Comparison of ENCODE assay signal across 12 cellular contexts in the genomic region with DNA sequence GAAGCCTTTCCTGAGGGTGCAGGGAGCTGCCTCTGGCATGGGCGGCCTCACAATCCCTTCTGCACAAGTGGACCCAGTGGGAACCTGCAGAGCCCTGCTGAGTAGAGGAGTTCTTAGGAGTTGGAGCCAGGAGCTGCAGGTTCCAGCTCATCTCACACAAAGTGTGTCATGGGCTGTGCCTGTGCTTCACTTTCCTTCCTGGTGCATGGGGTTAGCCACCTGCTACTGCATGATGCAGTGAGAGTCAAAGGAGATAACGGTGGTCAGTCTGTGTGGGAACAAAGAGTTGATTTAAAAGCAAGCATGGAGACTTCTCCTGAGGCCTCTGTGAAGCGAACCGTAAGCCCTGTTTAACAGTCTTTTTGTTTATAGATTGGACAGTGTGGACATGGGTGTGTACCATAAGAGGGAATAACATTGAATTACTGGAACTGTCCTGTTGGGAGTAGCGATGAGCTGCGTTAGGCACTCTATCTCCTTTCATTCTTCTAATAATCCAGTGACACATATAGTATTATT.
A peak's percentile ranks its signal among the peaks of the same experiment; 100 is the strongest.
DNase-seq lines count a peak whose midpoint lies in the region; ATAC-seq, FAIRE-seq and TF ChIP-seq lines count a peak whose summit lies in the region.
"Had no signal": no experiment of that assay in that cellular context is flagged by ENCODE, and none has a peak within 500 bp of the region (broad histone marks: within the 10 kb centered on the region; RNA-seq: fewer than 3 reads in every experiment).

No MANE protein-coding gene starts in this region.

- peak; percentile 19 for ATAC-seq in GM12878
- peak; percentile 28 for ATAC-seq in naive thymus-derived CD4-positive, alpha-beta T cell
- ATAC-seq in HG02759 (IDR thresholded peaks at IDR 0.05; ENCODE audit: unreplicated experiment) = no peak
- ATAC-seq: lower lobe of right lung had no signal

- no peaks in the 10 kb centered on the region for H3K36me3 Mint-ChIP-seq in naive thymus-derived CD4-positive, alpha-beta T cell

- no peaks in the 10 kb centered on the region for H3K27me3 ChIP-seq in GM12878 (replicated peaks in 1 of 2; ENCODE audit: control insufficient read depth in 2 of 2, insufficient read depth in 2 of 2, low read length in 1 of 2)
- no peaks in the 10 kb centered on the region for H3K27me3 ChIP-seq in naive thymus-derived CD4-positive, alpha-beta T cell (ENCODE audit: control insufficient read depth in 2 of 2, insufficient read depth in 2 of 2, low read length in 2 of 2)

- H3K4me1 ChIP-seq in GM12878 (ENCODE audit: control insufficient read depth, insufficient read depth, low read length) = peaks cover 5% of the 10 kb centered on the region; the same call in 1 of the 2 replicates
- no peaks in the 10 kb centered on the region for H3K4me1 ChIP-seq in naive thymus-derived CD4-positive, alpha-beta T cell (ENCODE audit: control insufficient read depth in 2 of 2, insufficient read depth in 2 of 2, low read length in 2 of 2)
- H3K4me1 ChIP-seq: lower lobe of right lung had no signal

- in situ Hi-C loops in GM12878 (cut with MboI) = no loop called here

- no peak for TF ChIP-seq POLR2A in GM12878 (IDR thresholded peaks at IDR 0.05; ENCODE audit: low read depth, low read length)

- H3K9me3 Mint-ChIP-seq in naive thymus-derived CD4-positive, alpha-beta T cell = no peaks in the 10 kb centered on the region

- no peak overlapping the region for H2AFZ ChIP-seq in GM12878 (ENCODE audit: control insufficient read depth, low read depth, low read length)

- SMC1A ChIA-PET in GM12878 (lab: Charles Lee; ENCODE audit: uncharacterized antibody, unreplicated experiment) = no interaction called here

- intact Hi-C loops in GM12878 (cut with micrococcal nuclease; ENCODE audit: unreplicated experiment) = loop anchor here (2.0 to 5.0 kb wide), 2 partner anchors 89 to 216 kb away; no protein-coding TSS in a partner anchor
- intact Hi-C loops in naive thymus-derived CD4-positive, alpha-beta T cell (cut with micrococcal nuclease) = loop anchor here (2.0 to 10.0 kb wide), 2 partner anchors 178 to 216 kb away; no protein-coding TSS in a partner anchor

- CTCF ChIA-PET in GM12878 (lab: Yijun Ruan, JAX) = interaction anchor here (1.0 to 4.4 kb wide), 5 partner anchors 12 to 217 kb away, joined by 3 to 51 read pairs (median 6); no protein-coding TSS in a partner anchor
- CTCF ChIA-PET in naive thymus-derived CD4-positive, alpha-beta T cell (lab: Charles Lee) = interaction anchor here (0.7 kb wide), 1 partner anchor 217 kb away, joined by 3 read pairs; no protein-coding TSS in a partner anchor

- H3K4me3 Mint-ChIP-seq in naive thymus-derived CD4-positive, alpha-beta T cell = no peak overlapping the region

- no peak overlapping the region for H3K9ac ChIP-seq in GM12878 (ENCODE audit: control insufficient read depth, insufficient read depth, low read length)

- TF ChIP-seq RAD21 in GM12878 (IDR thresholded peaks at IDR 0.05; ENCODE audit: insufficient read depth, low read depth, low read length) = no peak

- DNase-seq in NCI-H524 (lab: John Stamatoyannopoulos, UW) = peak; percentile 14 to 55
- DNase-seq in NCI-H524 treated with DMSO at 0.1 percent for 48 hours (lab: John Stamatoyannopoulos, UW) = no peak
- no peak for DNase-seq in HFF-Myc (ENCODE audit: extremely low read depth, low read depth)
- DNase-seq in GM12878 (ENCODE audit: low read depth, low spot score) = no peak
- peak in 1 of 9 donors; percentile 22 for DNase-seq in naive thymus-derived CD4-positive, alpha-beta T cell
- DNase-seq in NCI-H2227 (lab: John Stamatoyannopoulos, UW; ENCODE audit: unreplicated experiment) = no peak
- no peak for DNase-seq in cortex of kidney (lab: John Stamatoyannopoulos, UW)
- DNase-seq: H7, lower lobe of right lung, NCI-H1092, T1000 had no signal

- no peak for TF ChIP-seq EP300 in GM12878 (IDR thresholded peaks at IDR 0.05; ENCODE audit: borderline replicate concordance in 1 of 2, control insufficient read depth in 1 of 2, low read depth in 2 of 2, low read length in 2 of 2)

- no peaks in the 10 kb centered on the region for H4K20me1 ChIP-seq in GM12878 (ENCODE audit: control insufficient read depth, insufficient read depth)

- 56% methylated on average over 6 of the region's 6 CpGs for WGBS in GM12878 (ENCODE audit: insufficient coverage, insufficient replicate concordance, low lambda C conversion rate, missing lambda C conversion rate)

- no peaks in the 10 kb centered on the region for H3K79me2 ChIP-seq in GM12878 (ENCODE audit: control insufficient read depth, insufficient read depth, low read length)

- H3K4me1 Mint-ChIP-seq in naive thymus-derived CD4-positive, alpha-beta T cell = peaks cover 0 to 7% (median 6%) of the 10 kb centered on the region in 7 donors

- RAD21 ChIA-PET in GM12878 (lab: Charles Lee; ENCODE audit: unreplicated experiment) = interaction anchor here (1.0 to 1.5 kb wide), 2 partner anchors 212 to 216 kb away, joined by 3 to 5 read pairs; no protein-coding TSS in a partner anchor

- no TSS peak for BruUV-seq in GM12878 (replicated peaks; lab: Mats Ljungman, UMichigan)

- POLR2A ChIA-PET in GM12878 (lab: Charles Lee) = no interaction called here
- POLR2A ChIA-PET in naive thymus-derived CD4-positive, alpha-beta T cell (lab: Charles Lee) = no interaction called here

- no peaks in the 10 kb centered on the region for H3K9me3 ChIP-seq in GM12878 (replicated peaks; ENCODE audit: control insufficient read depth, insufficient read depth, low read length)
- no peaks in the 10 kb centered on the region for H3K9me3 ChIP-seq in naive thymus-derived CD4-positive, alpha-beta T cell (ENCODE audit: control insufficient read depth in 2 of 3, low read length in 3 of 3)
- H3K9me3 ChIP-seq: lower lobe of right lung had no signal

- H3K27ac Mint-ChIP-seq in naive thymus-derived CD4-positive, alpha-beta T cell = no peak overlapping the region

- no peak overlapping the region for H3K4me2 ChIP-seq in GM12878 (ENCODE audit: control insufficient read depth, insufficient read depth)

- FAIRE-seq in GM12878 (lab: Jason Lieb, UNC) = no peak

- TF ChIP-seq CTCF in HFF-Myc (IDR thresholded peaks at IDR 0.05; ENCODE audit: low read depth, low read length, missing control alignments) (peak; percentile 14), GM12878 (IDR thresholded peaks at IDR 0.05 in 2 of 3, conservative IDR thresholded peaks at IDR 0.05 in 1 of 3; ENCODE audit: control insufficient read depth in 2 of 3, extremely low read depth in 1 of 3, insufficient read depth in 1 of 3, low read depth in 3 of 3, low read length in 3 of 3) (0 out of 6 replicates have a peak, but pooled peaks of 1 of the 3 experiments have one; percentile 7)

- H3K36me3 ChIP-seq in GM12878 (ENCODE audit: control insufficient read depth in 2 of 2, insufficient read depth in 2 of 2, low read length in 1 of 2) = no peaks in the 10 kb centered on the region
- H3K36me3 ChIP-seq in naive thymus-derived CD4-positive, alpha-beta T cell (ENCODE audit: control insufficient read depth in 2 of 3, insufficient read depth in 3 of 3, low read length in 3 of 3) = no peaks in the 10 kb centered on the region
- H3K36me3 ChIP-seq: lower lobe of right lung had no signal

- H3K4me3 ChIP-seq in HFF-Myc (replicated peaks; ENCODE audit: low read depth, low read length) (no peak overlapping the region), GM12878 (no peak overlapping the region)
- H3K4me3 ChIP-seq in naive thymus-derived CD4-positive, alpha-beta T cell (ENCODE audit: low read length) = no peak overlapping the region
- H3K4me3 ChIP-seq: lower lobe of right lung had no signal

- peaks cover 10 to 28% (median 22%) of the 10 kb centered on the region in 5 donors for H3K27me3 Mint-ChIP-seq in naive thymus-derived CD4-positive, alpha-beta T cell

- no peak overlapping the region for H3K27ac ChIP-seq in GM12878 (ENCODE audit: control insufficient read depth, insufficient read depth)
- H3K27ac ChIP-seq in naive thymus-derived CD4-positive, alpha-beta T cell (ENCODE audit: low read depth, low read length) = no peak overlapping the region
- H3K27ac ChIP-seq: lower lobe of right lung had no signal

TF ChIP-seq in GM12878, 131 proteins besides CTCF, POLR2A, EP300 and RAD21 (continues in another document):
- TF ChIP-seq CHD4 (IDR thresholded peaks at IDR 0.05) (no peak), EZH2 (IDR thresholded peaks at IDR 0.05; ENCODE audit: borderline replicate concordance, control insufficient read depth, low read depth, low read length) (no peak), IKZF1 (conservative IDR thresholded peaks at IDR 0.05) (no peak), TBL1XR1 (IDR thresholded peaks at IDR 0.05; ENCODE audit: low read depth, low read length) (no peak)
- TF ChIP-seq, protein P1, sequence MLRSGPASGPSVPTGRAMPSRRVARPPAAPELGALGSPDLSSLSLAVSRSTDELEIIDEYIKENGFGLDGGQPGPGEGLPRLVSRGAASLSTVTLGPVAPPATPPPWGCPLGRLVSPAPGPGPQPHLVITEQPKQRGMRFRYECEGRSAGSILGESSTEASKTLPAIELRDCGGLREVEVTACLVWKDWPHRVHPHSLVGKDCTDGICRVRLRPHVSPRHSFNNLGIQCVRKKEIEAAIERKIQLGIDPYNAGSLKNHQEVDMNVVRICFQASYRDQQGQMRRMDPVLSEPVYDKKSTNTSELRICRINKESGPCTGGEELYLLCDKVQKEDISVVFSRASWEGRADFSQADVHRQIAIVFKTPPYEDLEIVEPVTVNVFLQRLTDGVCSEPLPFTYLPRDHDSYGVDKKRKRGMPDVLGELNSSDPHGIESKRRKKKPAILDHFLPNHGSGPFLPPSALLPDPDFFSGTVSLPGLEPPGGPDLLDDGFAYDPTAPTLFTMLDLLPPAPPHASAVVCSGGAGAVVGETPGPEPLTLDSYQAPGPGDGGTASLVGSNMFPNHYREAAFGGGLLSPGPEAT (IDR thresholded peaks at IDR 0.05; ENCODE audit: low read depth) = no peak

Comparison
In these comparisons a context has a peak if more than half of its experiments do, and no peak if none do; other contexts are left out.
1. DNase-seq: peak in NCI-H524 (2 of 2); none in NCI-H524 treated with DMSO at 0.1 percent for 48 hours (single experiment), HFF-Myc (single experiment), GM12878 (single experiment), NCI-H2227 (single experiment) and cortex of kidney (single experiment).